8 cellular contexts compared by ENCODE assay signal in the genomic region with DNA sequence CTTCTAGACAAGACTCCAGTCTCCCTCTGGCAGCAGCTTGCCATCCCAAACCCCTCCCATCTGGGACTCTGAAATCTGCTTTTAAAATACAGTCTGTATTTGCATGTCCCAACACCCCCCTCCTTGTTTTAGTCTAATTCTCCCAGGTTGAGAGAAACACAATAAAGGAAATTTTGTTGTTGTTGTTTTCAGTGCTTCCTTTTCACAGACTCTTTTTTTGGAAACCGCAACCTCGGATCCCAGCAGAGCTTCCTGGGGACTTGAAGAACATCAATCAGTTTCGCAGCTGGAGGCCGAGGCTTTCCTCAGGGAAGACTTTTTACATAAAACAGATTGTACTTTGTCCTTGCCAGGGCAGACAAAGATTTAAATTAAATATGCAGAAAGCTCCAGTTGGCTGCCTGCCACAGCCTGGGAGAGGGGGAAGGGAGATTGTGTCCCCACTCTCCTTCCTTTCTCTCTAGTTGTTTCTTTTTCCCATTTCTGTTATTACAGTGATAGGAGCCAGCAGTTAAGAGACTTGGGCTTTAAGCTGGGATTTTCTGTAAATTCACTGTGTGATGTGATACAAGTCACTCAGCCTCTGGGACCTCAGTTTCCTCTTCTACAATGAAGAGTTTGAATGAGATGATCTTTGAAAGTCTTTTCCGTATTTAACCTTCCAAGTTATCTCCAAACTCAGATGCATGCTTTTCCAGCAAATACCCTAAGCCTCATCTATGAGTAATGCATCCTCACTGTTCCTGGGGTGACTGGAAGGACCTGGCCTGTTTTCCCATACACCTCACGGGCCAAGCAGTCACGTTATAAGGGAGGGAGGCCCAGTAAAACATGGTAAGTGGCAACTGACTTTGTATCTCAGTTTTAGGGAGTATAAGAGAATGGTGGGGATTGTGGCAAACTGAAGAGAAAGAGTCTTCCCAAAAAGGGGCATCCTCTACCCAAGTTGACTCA.
A peak's percentile ranks its signal among the peaks of the same experiment; 100 is the strongest.
DNase-seq lines count a peak whose midpoint lies in the region; ATAC-seq and TF ChIP-seq lines count a peak whose summit lies in the region.

No MANE protein-coding gene starts in this region.

- H3K36me3 ChIP-seq in HUES48 (ENCODE audit: control insufficient read depth, insufficient read depth, low read length): no peaks in the 10 kb centered on the region
- no peaks in the 10 kb centered on the region for H3K36me3 ChIP-seq in WERI-Rb-1
- H3K36me3 ChIP-seq in right atrium auricular region: no peaks in the 10 kb centered on the region
- no peaks in the 10 kb centered on the region for H3K36me3 ChIP-seq in gastrocnemius medialis

- peak overlapping the region; percentile 47 for H3K9ac ChIP-seq in HUES48 (ENCODE audit: low read depth, low read length)

- in situ Hi-C loops in gastrocnemius medialis (cut with MboI; ENCODE audit: low sequenced_read_pairs in 4 of 4): loop anchor here (5.0 to 25.0 kb wide), 12 partner anchors 79 to 1659 kb away; a partner anchor contains a TSS

- ATAC-seq in gastrocnemius medialis (no peak), GM19397 (IDR thresholded peaks at IDR 0.05; ENCODE audit: unreplicated experiment) (no peak)

- DNase-seq in WERI-Rb-1: peak; percentile 48
- DNase-seq in right atrium auricular region (ENCODE audit: low spot score): no peak
- peak; percentile 37 to 48 for DNase-seq in gastrocnemius medialis
- DNase-seq in T-helper 2 cell: no peak
- no peak for DNase-seq in GF-D8 (lab: John Stamatoyannopoulos, UW)
- DNase-seq in activated CD4-positive, alpha-beta T cell treated with anti-CD3 and anti-CD28 coated beads, Interleukin-2, amount 50 U/mL, for 1 hour: no peak

- TF ChIP-seq CTCF in WERI-Rb-1 (IDR thresholded peaks at IDR 0.05; ENCODE audit: low read depth, low read length): no peak
- no peak for TF ChIP-seq CTCF in right atrium auricular region (IDR thresholded peaks at IDR 0.05)
- TF ChIP-seq CTCF in gastrocnemius medialis (IDR thresholded peaks at IDR 0.05 in 4 of 5, conservative IDR thresholded peaks at IDR 0.05 in 1 of 5): no peak

- H3K27me3 ChIP-seq in HUES48 (ENCODE audit: control insufficient read depth, insufficient read depth, low read length): no peaks in the 10 kb centered on the region
- no peaks in the 10 kb centered on the region for H3K27me3 ChIP-seq in WERI-Rb-1 (ENCODE audit: insufficient read depth, low read depth, severe bottlenecking)
- no peaks in the 10 kb centered on the region for H3K27me3 ChIP-seq in right atrium auricular region
- no peaks in the 10 kb centered on the region for H3K27me3 ChIP-seq in gastrocnemius medialis

- no peaks in the 10 kb centered on the region for H3K9me3 ChIP-seq in HUES48 (ENCODE audit: control insufficient read depth, insufficient read depth, low read length)
- H3K9me3 ChIP-seq in WERI-Rb-1 (ENCODE audit: severe bottlenecking): no peaks in the 10 kb centered on the region
- no peaks in the 10 kb centered on the region for H3K9me3 ChIP-seq in right atrium auricular region
- H3K9me3 ChIP-seq in gastrocnemius medialis: no peaks in the 10 kb centered on the region

- intact Hi-C loops in gastrocnemius medialis (cut with DNase I; ENCODE audit: low total_unique reads): loop anchor here (2.0 to 10.0 kb wide), 5 partner anchors 83 to 909 kb away; a partner anchor contains a TSS

- H3K4me3 ChIP-seq in HUES48 (ENCODE audit: low read depth, low read length) (peak overlapping the region; percentile 56), WERI-Rb-1 (ENCODE audit: low read depth, low read length) (no peak overlapping the region; the same call in 1 of the 2 replicates), right atrium auricular region (no peak overlapping the region), gastrocnemius medialis (no peak overlapping the region)

- H3K27ac ChIP-seq in HUES48 (ENCODE audit: low read depth, low read length) (peak overlapping the region; percentile 99), WERI-Rb-1 (peak overlapping the region; percentile 41), right atrium auricular region (peak overlapping the region; percentile 84 to 88), gastrocnemius medialis (peak overlapping the region; percentile 81 to 88 (median 85))

- H3K4me1 ChIP-seq in HUES48 (ENCODE audit: control insufficient read depth, insufficient read depth, low read length) (peaks cover 62% of the 10 kb centered on the region), right atrium auricular region (peaks cover 0 to 43% of the 10 kb centered on the region in 2 donors), gastrocnemius medialis (peaks cover 34 to 46% of the 10 kb centered on the region in 2 donors)

- no peak for TF ChIP-seq POLR2A in gastrocnemius medialis (IDR thresholded peaks at IDR 0.05)

Comparison
In these comparisons a context has a peak if more than half of its experiments do, and no peak if none do; other contexts are left out.
1. H3K27ac ChIP-seq: peak in every context shown above with its lines; median percentile 99 in HUES48; 86 in right atrium auricular region; 85 in gastrocnemius medialis; 41 in WERI-Rb-1.
2. DNase-seq: peak in WERI-Rb-1 (single experiment) and gastrocnemius medialis (2 of 2); none in right atrium auricular region (single experiment), T-helper 2 cell (0 of 5), GF-D8 (single experiment) and activated CD4-positive, alpha-beta T cell treated with anti-CD3 and anti-CD28 coated beads, Interleukin-2, amount 50 U/mL, for 1 hour (single experiment).